Comparison of ENCODE assay signal across 19 cellular contexts in genomic region chr7:2777898-2778535, GRCh38.
DNase-seq lines count a peak whose midpoint lies in the region; ATAC-seq and TF ChIP-seq lines count a peak whose summit lies in the region.
"Had no signal": no experiment of that assay in that cellular context is flagged by ENCODE, and none has a peak within 500 bp of the region (broad histone marks: within the 10 kb centered on the region; RNA-seq: fewer than 3 reads in every experiment).

No MANE protein-coding gene starts in this region.

- H3K27me3 Mint-ChIP-seq in stimulated activated naive CD8-positive, alpha-beta T cell treated with anti-CD3 and anti-CD28 coated beads, Interleukin-15, Interleukin-2, amounts not matched to agents 100 ng/mL and 50 ng/mL, for 24 hours: no peaks in the 10 kb centered on the region
- no peaks in the 10 kb centered on the region for H3K27me3 Mint-ChIP-seq in naive B cell
- H3K27me3 Mint-ChIP-seq in naive thymus-derived CD4-positive, alpha-beta T cell: no peaks in the 10 kb centered on the region

- peaks cover 8% of the 10 kb centered on the region for H3K36me3 Mint-ChIP-seq in stimulated activated naive CD8-positive, alpha-beta T cell treated with anti-CD3 and anti-CD28 coated beads, Interleukin-15, Interleukin-2, amounts not matched to agents 100 ng/mL and 50 ng/mL, for 24 hours (ENCODE audit: low read depth)
- peaks cover 8 to 18% of the 10 kb centered on the region in 2 donors for H3K36me3 Mint-ChIP-seq in naive B cell
- peaks cover 4 to 57% (median 9%) of the 10 kb centered on the region in 5 donors for H3K36me3 Mint-ChIP-seq in naive thymus-derived CD4-positive, alpha-beta T cell

- no peaks in the 10 kb centered on the region for H3K9me3 ChIP-seq in breast epithelium
- no peaks in the 10 kb centered on the region for H3K9me3 ChIP-seq in naive thymus-derived CD4-positive, alpha-beta T cell (ENCODE audit: control insufficient read depth in 2 of 3, low read length in 3 of 3)
- H3K9me3 ChIP-seq: esophagus squamous epithelium had no signal

- peak overlapping the region; percentile 23 to 67 for H3K27ac ChIP-seq in breast epithelium
- H3K27ac ChIP-seq in naive thymus-derived CD4-positive, alpha-beta T cell (ENCODE audit: low read depth, low read length): no peak overlapping the region
- H3K27ac ChIP-seq: brain microvascular endothelial cell, esophagus squamous epithelium, parathyroid adenoma, WERI-Rb-1 had no signal

- DNase-seq in stimulated activated naive CD8-positive, alpha-beta T cell treated with anti-CD3 and anti-CD28 coated beads, Interleukin-15, Interleukin-2, amounts not matched to agents 100 U/mL and 50 U/mL, for 24 hours: no peak
- no peak for DNase-seq in breast epithelium (ENCODE audit: low spot score in 2 of 2)
- DNase-seq in naive B cell: no peak
- DNase-seq in left cardiac atrium: no peak
- no peak for DNase-seq in NCI-H1417 treated with DMSO at 0.1 percent for 48 hours (lab: John Stamatoyannopoulos, UW)
- no peak for DNase-seq in naive thymus-derived CD4-positive, alpha-beta T cell
- DNase-seq: activated naive CD4-positive, alpha-beta T cell treated with anti-CD3 and anti-CD28 coated beads for 36 hours; brain microvascular endothelial cell; Calu3; esophagus squamous epithelium; GF-D8; NCI-H1694 treated with DMSO at 0.1 percent for 48 hours; NCI-H510A; Right ventricle myocardium superior; T-helper 1 cell; WERI-Rb-1 had no signal

- H3K4me1 ChIP-seq in breast epithelium: no peaks in the 10 kb centered on the region
- H3K4me1 ChIP-seq in naive thymus-derived CD4-positive, alpha-beta T cell (ENCODE audit: control insufficient read depth in 2 of 2, insufficient read depth in 2 of 2, low read length in 2 of 2): no peaks in the 10 kb centered on the region
- H3K4me1 ChIP-seq: esophagus squamous epithelium, parathyroid adenoma had no signal

- H3K4me3 ChIP-seq in breast epithelium: no peak overlapping the region
- no peak overlapping the region for H3K4me3 ChIP-seq in naive thymus-derived CD4-positive, alpha-beta T cell (ENCODE audit: low read length)
- H3K4me3 ChIP-seq: esophagus squamous epithelium had no signal

- ATAC-seq in stimulated activated naive CD8-positive, alpha-beta T cell treated with anti-CD3 and anti-CD28 coated beads, Interleukin-15, Interleukin-2, amounts not matched to agents 100 U/mL and 50 U/mL, for 24 hours: no peak
- no peak for ATAC-seq in naive B cell (ENCODE audit: low read depth in 2 of 2)
- ATAC-seq in left cardiac atrium: no peak
- no peak for ATAC-seq in naive thymus-derived CD4-positive, alpha-beta T cell
- ATAC-seq in HG02610 (IDR thresholded peaks at IDR 0.05; ENCODE audit: unreplicated experiment): no peak

- TF ChIP-seq CTCF in breast epithelium (IDR thresholded peaks at IDR 0.05): no peak

- no peak for TF ChIP-seq POLR2A in breast epithelium (IDR thresholded peaks at IDR 0.05)

- CTCF ChIA-PET in naive thymus-derived CD4-positive, alpha-beta T cell (lab: Charles Lee): no interaction called here

- H3K4me3 Mint-ChIP-seq in stimulated activated naive CD8-positive, alpha-beta T cell treated with anti-CD3 and anti-CD28 coated beads, Interleukin-15, Interleukin-2, amounts not matched to agents 100 ng/mL and 50 ng/mL, for 24 hours: no peak overlapping the region
- H3K4me3 Mint-ChIP-seq in naive B cell: no peak overlapping the region
- H3K4me3 Mint-ChIP-seq in naive thymus-derived CD4-positive, alpha-beta T cell: no peak overlapping the region
- H3K4me3 Mint-ChIP-seq: activated naive CD4-positive, alpha-beta T cell treated with anti-CD3 and anti-CD28 coated beads for 36 hours had no signal

- POLR2A ChIA-PET in naive thymus-derived CD4-positive, alpha-beta T cell (lab: Charles Lee): no interaction called here

- no peaks in the 10 kb centered on the region for H3K36me3 ChIP-seq in breast epithelium
- peaks cover 0 to 8% (median 0%) of the 10 kb centered on the region in 3 experiments for H3K36me3 ChIP-seq in naive thymus-derived CD4-positive, alpha-beta T cell (ENCODE audit: control insufficient read depth in 2 of 3, insufficient read depth in 3 of 3, low read length in 3 of 3)

- intact Hi-C loops in breast epithelium (cut with DNase I; ENCODE audit: low total_unique reads): no loop called here
- intact Hi-C loops in left cardiac atrium (cut with DNase I): no loop called here
- intact Hi-C loops in naive thymus-derived CD4-positive, alpha-beta T cell (cut with micrococcal nuclease): no loop called here

- H3K9me3 Mint-ChIP-seq in stimulated activated naive CD8-positive, alpha-beta T cell treated with anti-CD3 and anti-CD28 coated beads, Interleukin-15, Interleukin-2, amounts not matched to agents 100 ng/mL and 50 ng/mL, for 24 hours: no peaks in the 10 kb centered on the region
- no peaks in the 10 kb centered on the region for H3K9me3 Mint-ChIP-seq in naive B cell
- peaks cover 0 to 4% (median 0%) of the 10 kb centered on the region in 11 donors for H3K9me3 Mint-ChIP-seq in naive thymus-derived CD4-positive, alpha-beta T cell
- H3K9me3 Mint-ChIP-seq: activated naive CD4-positive, alpha-beta T cell treated with anti-CD3 and anti-CD28 coated beads for 36 hours had no signal

- H3K27me3 ChIP-seq in breast epithelium: no peaks in the 10 kb centered on the region
- H3K27me3 ChIP-seq in naive thymus-derived CD4-positive, alpha-beta T cell (ENCODE audit: control insufficient read depth in 2 of 2, insufficient read depth in 2 of 2, low read length in 2 of 2): no peaks in the 10 kb centered on the region
- H3K27me3 ChIP-seq: brain microvascular endothelial cell, esophagus squamous epithelium had no signal

- H3K27ac Mint-ChIP-seq in stimulated activated naive CD8-positive, alpha-beta T cell treated with anti-CD3 and anti-CD28 coated beads, Interleukin-15, Interleukin-2, amounts not matched to agents 100 ng/mL and 50 ng/mL, for 24 hours: peak overlapping the region; percentile 29
- H3K27ac Mint-ChIP-seq in naive B cell: peak overlapping the region in 5 of 6 donors; percentile 1 to 93 (median 48)
- H3K27ac Mint-ChIP-seq in naive thymus-derived CD4-positive, alpha-beta T cell: no peak overlapping the region
- H3K27ac Mint-ChIP-seq: activated naive CD4-positive, alpha-beta T cell treated with anti-CD3 and anti-CD28 coated beads for 36 hours had no signal

- peaks cover 36% of the 10 kb centered on the region for H3K4me1 Mint-ChIP-seq in stimulated activated naive CD8-positive, alpha-beta T cell treated with anti-CD3 and anti-CD28 coated beads, Interleukin-15, Interleukin-2, amounts not matched to agents 100 ng/mL and 50 ng/mL, for 24 hours (ENCODE audit: low read depth)
- peaks cover 25 to 36% (median 34%) of the 10 kb centered on the region in 3 donors for H3K4me1 Mint-ChIP-seq in naive B cell
- peaks cover 7 to 35% (median 11%) of the 10 kb centered on the region in 7 donors for H3K4me1 Mint-ChIP-seq in naive thymus-derived CD4-positive, alpha-beta T cell

Comparison
In these comparisons a context has a peak if more than half of its experiments do, and no peak if none do; other contexts are left out.
1. H3K27ac Mint-ChIP-seq: peak in stimulated activated naive CD8-positive, alpha-beta T cell treated with anti-CD3 and anti-CD28 coated beads, Interleukin-15, Interleukin-2, amounts not matched to agents 100 ng/mL and 50 ng/mL, for 24 hours (single experiment) and naive B cell (5 of 6); none in naive thymus-derived CD4-positive, alpha-beta T cell (0 of 9).